In genomic region chr5:79588645-79589044, GRCh38 we compare ENCODE assay signal across 1 cellular context.
A peak's percentile ranks its signal among the peaks of the same experiment; 100 is the strongest.
TF ChIP-seq lines count a peak whose summit lies in the region.

No MANE protein-coding gene starts in this region.

TF ChIP-seq in K562, 482 proteins besides CTCF, POLR2A, EP300 and RAD21 (continued from another document and continues in another):
- TF ChIP-seq ETS1 (conservative IDR thresholded peaks at IDR 0.05; ENCODE audit: control insufficient read depth, low read depth, low read length) (no peak), NONO (IDR thresholded peaks at IDR 0.05; ENCODE audit: low read depth in 2 of 2, low read length in 1 of 2) (no peak), ZNF263 (CRISPR knock-in tag; IDR thresholded peaks at IDR 0.05; ENCODE audit: borderline replicate concordance) (no peak), SAFB2 (IDR thresholded peaks at IDR 0.05; ENCODE audit: borderline replicate concordance, low read depth, low read length, severe bottlenecking) (no peak), HMG20A (CRISPR knock-in tag; conservative IDR thresholded peaks at IDR 0.05) (no peak), NFE2 (IDR thresholded peaks at IDR 0.05; ENCODE audit: low read depth) (peak; percentile 89), FOXA3 (CRISPR knock-in tag; conservative IDR thresholded peaks at IDR 0.05 in 1 of 2, IDR thresholded peaks at IDR 0.05 in 1 of 2) (no peak), HOMEZ (CRISPR knock-in tag; IDR thresholded peaks at IDR 0.05) (no peak), RFX7 (CRISPR knock-in tag; IDR thresholded peaks at IDR 0.05) (no peak), TEAD1 (CRISPR knock-in tag; IDR thresholded peaks at IDR 0.05) (no peak), PML (IDR thresholded peaks at IDR 0.05; ENCODE audit: low read length) (peak; percentile 66), KDM4B (IDR thresholded peaks at IDR 0.05; ENCODE audit: borderline replicate concordance in 2 of 2, low read depth in 1 of 2) (no peak), CHD1 (IDR thresholded peaks at IDR 0.05; ENCODE audit: low read length) (no peak), MAFG (tag; conservative IDR thresholded peaks at IDR 0.05) (peak; percentile 73), NR0B1 (IDR thresholded peaks at IDR 0.05; ENCODE audit: partially characterized antibody) (no peak), NFRKB (IDR thresholded peaks at IDR 0.05; ENCODE audit: low read depth) (no peak), SIN3B (IDR thresholded peaks at IDR 0.05; ENCODE audit: low read depth) (no peak), MBD2 (IDR thresholded peaks at IDR 0.05; ENCODE audit: borderline replicate concordance, low read depth) (no peak), CTCFL (IDR thresholded peaks at IDR 0.05; ENCODE audit: borderline replicate concordance, insufficient read depth, low read depth, low read length, poor library complexity, severe bottlenecking) (no peak), MEF2A (IDR thresholded peaks at IDR 0.05; ENCODE audit: control insufficient read depth, low read depth, low read length) (no peak), NEUROD1 (IDR thresholded peaks at IDR 0.05; ENCODE audit: borderline replicate concordance, low read depth, low read length, partially characterized antibody) (no peak), GTF2F1 (IDR thresholded peaks at IDR 0.05; ENCODE audit: low read depth, low read length) (0 out of 2 replicates have a peak, but pooled peaks have one; percentile 74), ATF4 (CRISPR knock-in tag; IDR thresholded peaks at IDR 0.05) (no peak), SMARCA4 (IDR thresholded peaks at IDR 0.05) (0 out of 2 replicates have a peak, but pooled peaks have one; percentile 16), ID3 (CRISPR knock-in tag; IDR thresholded peaks at IDR 0.05) (no peak), ID3 (tag; IDR thresholded peaks at IDR 0.05) (no peak), HSF4 (CRISPR knock-in tag; IDR thresholded peaks at IDR 0.05; ENCODE audit: borderline replicate concordance) (no peak), MAFF (IDR thresholded peaks at IDR 0.05; ENCODE audit: low read length) (peak; percentile 36; the same call in 1 of the 2 replicates), E2F4 (CRISPR knock-in tag; IDR thresholded peaks at IDR 0.05; ENCODE audit: low read depth) (no peak), TCF7 (IDR thresholded peaks at IDR 0.05; ENCODE audit: borderline replicate concordance) (no peak), NR1H2 (CRISPR knock-in tag; IDR thresholded peaks at IDR 0.05) (no peak), ZNF311 (CRISPR knock-in tag; IDR thresholded peaks at IDR 0.05) (no peak), ZNF146 (CRISPR knock-in tag; IDR thresholded peaks at IDR 0.05; ENCODE audit: unreplicated experiment) (no peak), POLR2AphosphoS2 (IDR thresholded peaks at IDR 0.05; ENCODE audit: low read length) (no peak), CAMTA2 (CRISPR knock-in tag; conservative IDR thresholded peaks at IDR 0.05) (no peak), XRCC3 (IDR thresholded peaks at IDR 0.05) (no peak), C11orf30 (IDR thresholded peaks at IDR 0.05; ENCODE audit: low read depth) (peak; percentile 78), ESRRB (CRISPR knock-in tag; IDR thresholded peaks at IDR 0.05; ENCODE audit: borderline replicate concordance) (no peak), ATF6 (CRISPR knock-in tag; IDR thresholded peaks at IDR 0.05) (no peak), MAFK (IDR thresholded peaks at IDR 0.05; ENCODE audit: low read length) (peak; percentile 51; the same call in 1 of the 2 replicates), RBM25 (IDR thresholded peaks at IDR 0.05; ENCODE audit: low read depth, low read length, severe bottlenecking) (no peak), HMBOX1 (IDR thresholded peaks at IDR 0.05) (no peak), RFX5 (IDR thresholded peaks at IDR 0.05; ENCODE audit: low read depth, low read length) (no peak), GABPB2 (CRISPR knock-in tag; conservative IDR thresholded peaks at IDR 0.05) (no peak), TFE3 (CRISPR knock-in tag; IDR thresholded peaks at IDR 0.05) (no peak)
